Comparison of ENCODE assay signal across 20 cellular contexts in genomic region chr13:37899753-37900152, GRCh38. TPM values are rescaled to one million over a fixed set of nuclear protein-coding genes. Genes with fewer than 3 reads are reported as not detected.
"Had no signal": no experiment of that assay in that cellular context is flagged by ENCODE, and none has a peak within 500 bp of the region (broad histone marks: within the 10 kb centered on the region; RNA-seq: fewer than 3 reads in every experiment).

No MANE protein-coding gene starts in this region.

- H3K4me1 ChIP-seq: ascending aorta, esophagus squamous epithelium, left lung, spleen, tibial artery, vagina had no signal

- ATAC-seq: activated CD4-positive, alpha-beta T cell treated with anti-CD3 and anti-CD28 coated beads for 36 hours; activated CD8-positive, alpha-beta T cell treated with anti-CD3 and anti-CD28 coated beads for 36 hours; activated naive CD8-positive, alpha-beta T cell treated with anti-CD3 and anti-CD28 coated beads, Interleukin-2, amount 50 U/mL, for 24 hours; activated T-cell treated with anti-CD3 and anti-CD28 coated beads, Interleukin-2, amount 50 U/mL, for 72 hours; left lung; stimulated activated memory B cell treated with anti-CD40 and anti-IgM and Interleukin-4, amounts not matched to agents 10 μg/mL and 1 μg/mL and 100 μg/mL, for 72 hours had no signal

- H3K27me3 ChIP-seq: ascending aorta, esophagus squamous epithelium, left lung, spleen, tibial artery, vagina had no signal

- H3K27ac ChIP-seq: ascending aorta, esophagus squamous epithelium, left lung, spleen, tibial artery, vagina, VCaP had no signal

- H3K4me1 Mint-ChIP-seq: activated CD4-positive, alpha-beta T cell treated with anti-CD3 and anti-CD28 coated beads for 36 hours; activated naive CD8-positive, alpha-beta T cell treated with anti-CD3 and anti-CD28 coated beads, Interleukin-2, amount 50 U/mL, for 24 hours; memory B cell; stimulated activated memory B cell treated with anti-CD40 and anti-IgM and Interleukin-4, amounts not matched to agents 10 μg/mL and 1 μg/mL and 100 μg/mL, for 72 hours had no signal

- H3K4me3 ChIP-seq: ascending aorta, esophagus squamous epithelium, left lung, spleen, tibial artery, vagina had no signal

- H3K36me3 Mint-ChIP-seq: memory B cell; stimulated activated memory B cell treated with anti-CD40 and anti-IgM and Interleukin-4, amounts not matched to agents 10 μg/mL and 1 μg/mL and 100 μg/mL, for 72 hours had no signal

- H3K4me3 Mint-ChIP-seq: activated CD4-positive, alpha-beta T cell treated with anti-CD3 and anti-CD28 coated beads for 36 hours; activated CD8-positive, alpha-beta T cell treated with anti-CD3 and anti-CD28 coated beads for 36 hours; activated naive CD8-positive, alpha-beta T cell treated with anti-CD3 and anti-CD28 coated beads, Interleukin-2, amount 50 U/mL, for 24 hours; activated T-cell treated with anti-CD3 and anti-CD28 coated beads, Interleukin-2, amount 50 U/mL, for 72 hours; memory B cell; neural crest cell; stimulated activated memory B cell treated with anti-CD40 and anti-IgM and Interleukin-4, amounts not matched to agents 10 μg/mL and 1 μg/mL and 100 μg/mL, for 72 hours had no signal

- H3K27me3 Mint-ChIP-seq: activated CD4-positive, alpha-beta T cell treated with anti-CD3 and anti-CD28 coated beads for 36 hours; activated CD8-positive, alpha-beta T cell treated with anti-CD3 and anti-CD28 coated beads for 36 hours; activated naive CD8-positive, alpha-beta T cell treated with anti-CD3 and anti-CD28 coated beads, Interleukin-2, amount 50 U/mL, for 24 hours; memory B cell; stimulated activated memory B cell treated with anti-CD40 and anti-IgM and Interleukin-4, amounts not matched to agents 10 μg/mL and 1 μg/mL and 100 μg/mL, for 72 hours had no signal

- H3K9me3 ChIP-seq: ascending aorta, esophagus squamous epithelium, tibial artery, vagina had no signal

- H3K36me3 ChIP-seq: ascending aorta, esophagus squamous epithelium, left lung, spleen, tibial artery, vagina had no signal

- H3K27ac Mint-ChIP-seq: activated CD4-positive, alpha-beta T cell treated with anti-CD3 and anti-CD28 coated beads for 36 hours; activated CD8-positive, alpha-beta T cell treated with anti-CD3 and anti-CD28 coated beads for 36 hours; activated naive CD8-positive, alpha-beta T cell treated with anti-CD3 and anti-CD28 coated beads, Interleukin-2, amount 50 U/mL, for 24 hours; activated T-cell treated with anti-CD3 and anti-CD28 coated beads, Interleukin-2, amount 50 U/mL, for 72 hours; memory B cell; stimulated activated memory B cell treated with anti-CD40 and anti-IgM and Interleukin-4, amounts not matched to agents 10 μg/mL and 1 μg/mL and 100 μg/mL, for 72 hours had no signal

- H3K9me3 Mint-ChIP-seq: stimulated activated memory B cell treated with anti-CD40 and anti-IgM and Interleukin-4, amounts not matched to agents 10 μg/mL and 1 μg/mL and 100 μg/mL, for 72 hours had no signal

- DNase-seq: activated CD4-positive, alpha-beta T cell treated with anti-CD3 and anti-CD28 coated beads for 36 hours; activated CD8-positive, alpha-beta memory T cell treated with anti-CD3 and anti-CD28 coated beads, Interleukin-2, amount 50 U/mL, for 4 hours; activated CD8-positive, alpha-beta T cell treated with anti-CD3 and anti-CD28 coated beads for 36 hours; activated naive CD4-positive, alpha-beta T cell; activated naive CD8-positive, alpha-beta T cell treated with anti-CD3 and anti-CD28 coated beads, Interleukin-2, amount 50 U/mL, for 24 hours; activated T-cell treated with anti-CD3 and anti-CD28 coated beads, Interleukin-2, amount 50 U/mL, for 72 hours; esophagus squamous epithelium; foreskin fibroblast; glutamatergic neuron; left lung; spleen; stimulated activated CD4-positive, alpha-beta T cell treated with anti-CD3 and anti-CD28 coated beads, Interleukin-1b, Interleukin-23, amount 100 ng/mL, for 48 hours; T-helper 9 cell; tibial artery had no signal

RNA-seq across cellular contexts. Expression of gene TRPC4, which starts 30.2 kb away (rescaled TPM):
- total RNA-seq: activated CD4-positive, alpha-beta T cell treated with anti-CD3 and anti-CD28 coated beads for 36 hours; activated CD8-positive, alpha-beta T cell treated with anti-CD3 and anti-CD28 coated beads for 36 hours; activated T-cell treated with anti-CD3 and anti-CD28 coated beads, Interleukin-2, amount 50 U/mL, for 72 hours had no signal
